Comparison of ENCODE assay signal across 8 cellular contexts in genomic region chr11:30960387-30960992, GRCh38.
DNase-seq lines count a peak whose midpoint lies in the region; ATAC-seq and TF ChIP-seq lines count a peak whose summit lies in the region.

No MANE protein-coding gene starts in this region.

- H3K9me3 ChIP-seq in SK-N-MC (ENCODE audit: low read depth, low read length) (no peaks in the 10 kb centered on the region), gastroesophageal sphincter (no peaks in the 10 kb centered on the region)
- H3K9me3 ChIP-seq in CD4-positive, alpha-beta T cell (ENCODE audit: control insufficient read depth, low read length): no peaks in the 10 kb centered on the region

- TF ChIP-seq CTCF in gastroesophageal sphincter (IDR thresholded peaks at IDR 0.05): peak in 1 of 4 experiments; percentile 28
- TF ChIP-seq CTCF in CD4-positive, alpha-beta T cell (IDR thresholded peaks at IDR 0.05): no peak

- DNase-seq in DMS153 treated with DMSO at 0.1 percent for 48 hours (lab: John Stamatoyannopoulos, UW; ENCODE audit: unreplicated experiment) (peak; percentile 1), LoVo (ENCODE audit: low spot score) (peak; percentile 35), SK-N-MC (ENCODE audit: low read depth, low spot score) (peak; percentile 5), iris pigment epithelial cell (ENCODE audit: low read depth) (peak; percentile 61)
- no peak for DNase-seq in CD4-positive, alpha-beta T cell

- H3K27me3 ChIP-seq in gastroesophageal sphincter: no peaks in the 10 kb centered on the region
- H3K27me3 ChIP-seq in CD4-positive, alpha-beta T cell (ENCODE audit: control insufficient read depth, insufficient read depth, low read length): no peaks in the 10 kb centered on the region

- 0% methylated on average over 2 of the region's 2 CpGs for WGBS in gastroesophageal sphincter (ENCODE audit: low coverage in 1 of 2), 2 donors

- TF ChIP-seq POLR2A in gastroesophageal sphincter (IDR thresholded peaks at IDR 0.05): no peak

- no peaks in the 10 kb centered on the region for H3K4me1 Mint-ChIP-seq in CD4-positive, alpha-beta T cell (ENCODE audit: low read depth)

- H3K9ac ChIP-seq in SK-N-MC (ENCODE audit: insufficient read length): no peak overlapping the region

- no peak for ATAC-seq in gastroesophageal sphincter
- no peak for ATAC-seq in GM19328 (IDR thresholded peaks at IDR 0.05; ENCODE audit: unreplicated experiment)
- no peak for ATAC-seq in HG03439 (IDR thresholded peaks at IDR 0.05; ENCODE audit: unreplicated experiment)
- no peak for ATAC-seq in CD4-positive, alpha-beta T cell (ENCODE audit: poor library complexity)

- H3K9me3 Mint-ChIP-seq in CD4-positive, alpha-beta T cell: peaks cover 1% of the 10 kb centered on the region

- CTCF ChIA-PET in CD4-positive, alpha-beta T cell (lab: Charles Lee): no interaction called here

- no peak overlapping the region for H3K27ac ChIP-seq in SK-N-MC
- H3K27ac ChIP-seq in gastroesophageal sphincter: no peak overlapping the region
- H3K27ac ChIP-seq in CD4-positive, alpha-beta T cell (ENCODE audit: low read depth, low read length): no peak overlapping the region

- H3K27me3 Mint-ChIP-seq in CD4-positive, alpha-beta T cell: no peaks in the 10 kb centered on the region

- no peak overlapping the region for H3K27ac Mint-ChIP-seq in CD4-positive, alpha-beta T cell

- POLR2A ChIA-PET in CD4-positive, alpha-beta T cell (lab: Charles Lee): no interaction called here

- no peak for TF ChIP-seq EP300 in gastroesophageal sphincter (IDR thresholded peaks at IDR 0.05)

- no peak overlapping the region for H3K4me3 Mint-ChIP-seq in CD4-positive, alpha-beta T cell

- H3K36me3 Mint-ChIP-seq in CD4-positive, alpha-beta T cell (ENCODE audit: low read depth): no peaks in the 10 kb centered on the region

- intact Hi-C loops in CD4-positive, alpha-beta T cell (cut with DNase I, micrococcal nuclease): no loop called here

- H3K4me3 ChIP-seq in SK-N-MC (no peak overlapping the region), gastroesophageal sphincter (no peak overlapping the region)

- H3K4me1 ChIP-seq in gastroesophageal sphincter: no peaks in the 10 kb centered on the region

- H3K36me3 ChIP-seq in SK-N-MC (ENCODE audit: insufficient read depth, low read length) (no peaks in the 10 kb centered on the region), gastroesophageal sphincter (no peaks in the 10 kb centered on the region)

Comparison
In these comparisons a context has a peak if more than half of its experiments do, and no peak if none do; other contexts are left out.
1. DNase-seq: peak in DMS153 treated with DMSO at 0.1 percent for 48 hours (single experiment), LoVo (single experiment), SK-N-MC (single experiment) and iris pigment epithelial cell (single experiment); none in CD4-positive, alpha-beta T cell (0 of 10).